In genomic region chr1:172650474-172651193, GRCh38 we compare ENCODE assay signal across 22 cellular contexts. TPM values are rescaled to one million over a fixed set of nuclear protein-coding genes. Genes with fewer than 3 reads are reported as not detected.
"Had no signal": no experiment of that assay in that cellular context is flagged by ENCODE, and none has a peak within 500 bp of the region (broad histone marks: within the 10 kb centered on the region; RNA-seq: fewer than 3 reads in every experiment).

No MANE protein-coding gene starts in this region.

- H3K27me3 Mint-ChIP-seq: activated naive CD4-positive, alpha-beta T cell treated with anti-CD3 and anti-CD28 coated beads, Interleukin-2, amount 50 U/mL, for 24 hours; natural killer cell treated with Interleukin-12 subunit alpha and Interleukin-12 subunit beta and Interleukin-15 and Interleukin-18, amount 100 ng/mL, for 72 hours; progenitor cell of endocrine pancreas; T-cell had no signal

- H3K4me3 ChIP-seq: coronary artery, esophagus squamous epithelium, upper lobe of left lung had no signal

- ATAC-seq: activated CD4-positive, alpha-beta T cell treated with anti-CD3 and anti-CD28 coated beads for 36 hours; stimulated activated naive CD8-positive, alpha-beta T cell treated with anti-CD3 and anti-CD28 coated beads, Interleukin-15, Interleukin-2, amounts not matched to agents 100 U/mL and 50 U/mL, for 24 hours; T-cell; WTC11 had no signal

- H3K36me3 ChIP-seq: esophagus squamous epithelium, upper lobe of left lung had no signal

- DNase-seq: activated CD4-positive, alpha-beta T cell treated with anti-CD3 and anti-CD28 coated beads for 36 hours; activated CD4-positive, alpha-beta T cell treated with anti-CD3 and anti-CD28 coated beads, Interleukin-2, amount 50 U/mL, for 48 hours; activated gamma-delta T cell; activated T-cell treated with anti-CD3 and anti-CD28 coated beads for 4 hours; aorta; cerebellar nuclear complex; esophagus squamous epithelium; stimulated activated CD4-positive, alpha-beta T cell treated with anti-CD3 and anti-CD28 coated beads, Interleukin-4, amount 100 ng/mL, for 24 hours; stimulated activated naive CD8-positive, alpha-beta T cell treated with anti-CD3 and anti-CD28 coated beads, Interleukin-15, Interleukin-2, amounts not matched to agents 100 U/mL and 50 U/mL, for 24 hours; T-cell; T-helper 9 cell; upper lobe of left lung had no signal

- H3K36me3 Mint-ChIP-seq: activated naive CD4-positive, alpha-beta T cell treated with anti-CD3 and anti-CD28 coated beads, Interleukin-2, amount 50 U/mL, for 24 hours; memory B cell; T-cell; WTC11 had no signal

- H3K27ac Mint-ChIP-seq: activated CD4-positive, alpha-beta T cell treated with anti-CD3 and anti-CD28 coated beads for 36 hours; activated naive CD4-positive, alpha-beta T cell treated with anti-CD3 and anti-CD28 coated beads, Interleukin-2, amount 50 U/mL, for 24 hours; memory B cell; natural killer cell treated with Interleukin-12 subunit alpha and Interleukin-12 subunit beta and Interleukin-15 and Interleukin-18, amount 100 ng/mL, for 72 hours; progenitor cell of endocrine pancreas; T-cell; WTC11 had no signal

- H3K9me3 Mint-ChIP-seq: activated naive CD4-positive, alpha-beta T cell treated with anti-CD3 and anti-CD28 coated beads, Interleukin-2, amount 50 U/mL, for 24 hours; memory B cell; T-cell; WTC11 had no signal

- H3K4me1 Mint-ChIP-seq: WTC11 had no signal

- H3K27ac ChIP-seq: coronary artery, esophagus squamous epithelium, upper lobe of left lung had no signal

- H3K4me1 ChIP-seq: esophagus squamous epithelium, upper lobe of left lung had no signal

- H3K9me3 ChIP-seq: esophagus squamous epithelium, upper lobe of left lung had no signal

- H3K27me3 ChIP-seq: esophagus squamous epithelium, upper lobe of left lung had no signal

- H3K4me3 Mint-ChIP-seq: activated CD4-positive, alpha-beta T cell treated with anti-CD3 and anti-CD28 coated beads for 36 hours; activated naive CD4-positive, alpha-beta T cell treated with anti-CD3 and anti-CD28 coated beads, Interleukin-2, amount 50 U/mL, for 24 hours; memory B cell; natural killer cell treated with Interleukin-12 subunit alpha and Interleukin-12 subunit beta and Interleukin-15 and Interleukin-18, amount 100 ng/mL, for 72 hours; T-cell; WTC11 had no signal

RNA-seq across cellular contexts. Expression of gene FASLG, which starts 8.3 kb away (rescaled TPM):
- total RNA-seq: glomerular endothelial cell, kidney epithelial cell, osteocyte, progenitor cell of endocrine pancreas, subcutaneous adipose tissue, WTC11 had no signal
- polyA plus RNA-seq: aorta had no signal
